Comparison of ENCODE assay signal across 8 cellular contexts in the genomic region with DNA sequence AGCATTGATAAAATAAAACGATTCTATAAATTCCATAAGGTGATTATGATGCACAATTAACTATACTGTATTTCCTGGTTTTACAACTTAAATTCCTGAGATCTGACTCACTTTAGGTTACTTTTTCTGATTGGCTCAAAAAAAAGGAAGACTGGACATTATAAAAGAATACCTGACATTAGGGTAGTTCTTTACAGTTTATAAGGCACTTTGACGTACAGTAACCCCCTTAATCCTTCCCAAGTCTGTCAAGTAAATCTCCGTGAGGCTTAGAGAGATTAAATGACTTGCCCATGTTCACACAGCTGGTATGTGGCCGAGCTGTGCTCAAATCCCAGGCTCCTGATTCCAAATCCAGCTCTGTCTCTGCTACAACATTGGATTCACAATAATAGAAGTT. TPM values are rescaled to one million over a fixed set of nuclear protein-coding genes. Genes with fewer than 3 reads are reported as not detected.
DNase-seq lines count a peak whose midpoint lies in the region; ATAC-seq, FAIRE-seq and TF ChIP-seq lines count a peak whose summit lies in the region.

No MANE protein-coding gene starts in this region.

- intact Hi-C loops in K562 (cut with micrococcal nuclease): loop anchor here (5.0 kb wide), 1 partner anchor 162 kb away; a partner anchor contains a TSS

- H3K27me3 ChIP-seq in HUES6 (ENCODE audit: control insufficient read depth, insufficient read depth, low read length) (no peaks in the 10 kb centered on the region), K562 (ENCODE audit: control insufficient read depth in 2 of 2, insufficient read depth in 2 of 2, low read length in 2 of 2) (no peaks in the 10 kb centered on the region), mucosa of stomach (ENCODE audit: control insufficient read depth, insufficient read depth, low read length) (no peaks in the 10 kb centered on the region)

- peaks cover 18% of the 10 kb centered on the region; the same call in 1 of the 2 replicates for H3K4me1 ChIP-seq in HUES6 (ENCODE audit: control insufficient read depth, insufficient read depth, low read length)
- peaks cover 0 to 15% of the 10 kb centered on the region in 2 experiments; a peak in 4 of 5 replicates for H3K4me1 ChIP-seq in K562 (replicated peaks in 1 of 2; ENCODE audit: control insufficient read depth in 2 of 2, insufficient read depth in 2 of 2, low read length in 2 of 2)
- peaks cover 8% of the 10 kb centered on the region for H3K4me1 ChIP-seq in mucosa of stomach (ENCODE audit: control insufficient read depth, insufficient read depth, low read length)

- H3K79me2 ChIP-seq in K562 (ENCODE audit: control insufficient read depth, insufficient read depth, low read length): peaks cover 38% of the 10 kb centered on the region

- WGBS in K562 (ENCODE audit: insufficient coverage, low coverage, missing lambda C conversion rate): 37% methylated on average over 4 of the region's 4 CpGs

- H3K9me1 ChIP-seq in K562 (ENCODE audit: control insufficient read depth, insufficient read depth, low read length): no peaks in the 10 kb centered on the region

- TF ChIP-seq EP300 in K562 (IDR thresholded peaks at IDR 0.05; ENCODE audit: low read length): no peak

- peak overlapping the region; percentile 94 for H3K4me3 ChIP-seq in HUES6 (ENCODE audit: low read depth, low read length)
- peak overlapping the region; percentile 70 for H3K4me3 ChIP-seq in K562
- H3K4me3 ChIP-seq in mucosa of stomach (ENCODE audit: low read length): no peak overlapping the region

- H3K27ac ChIP-seq in HUES6 (ENCODE audit: low read depth, low read length) (peak overlapping the region; percentile 76), K562 (ENCODE audit: extremely low read depth, low read depth, low read length) (peak overlapping the region; percentile 89; the same call in 2 of the 3 replicates)

- H3K9me3 ChIP-seq in HUES6 (ENCODE audit: control insufficient read depth, insufficient read depth, low read depth, low read length) (no peaks in the 10 kb centered on the region), K562 (replicated peaks; ENCODE audit: control insufficient read depth, insufficient read depth, low read depth, low read length) (no peaks in the 10 kb centered on the region), mucosa of stomach (ENCODE audit: control insufficient read depth, low read length) (no peaks in the 10 kb centered on the region)

- H4K20me1 ChIP-seq in K562 (replicated peaks; ENCODE audit: control insufficient read depth, insufficient read depth, low read length): no peaks in the 10 kb centered on the region

- no peak for TF ChIP-seq POLR2A in K562 (conservative IDR thresholded peaks at IDR 0.05)

- DNase-seq in A172 (ENCODE audit: low spot score) (peak; percentile 22), K562 (ENCODE audit: extremely low read depth in 1 of 4, low spot score in 3 of 4) (no peak), NCI-H2081 treated with DMSO at 0.1 percent for 48 hours (lab: John Stamatoyannopoulos, UW) (no peak), mesenteric fat pad (ENCODE audit: low spot score) (no peak), NOMO-1 (lab: John Stamatoyannopoulos, UW; ENCODE audit: unreplicated experiment in 2 of 2) (no peak), NCI-H345 treated with DMSO at 0.1 percent for 48 hours (lab: John Stamatoyannopoulos, UW; ENCODE audit: unreplicated experiment) (no peak)

- no peak for ATAC-seq in K562

- TF ChIP-seq CTCF in K562 (IDR thresholded peaks at IDR 0.05 in 2 of 3, conservative IDR thresholded peaks at IDR 0.05 in 1 of 3; ENCODE audit: insufficient read depth in 2 of 3, low read depth in 1 of 3, low read length in 3 of 3): no peak

- CTCF ChIA-PET in K562 (lab: Yijun Ruan, JAX; ENCODE audit: low intra/inter-chr PET ratio): no interaction called here

- in situ Hi-C loops in K562 (cut with MboI): no loop called here

- H3K9ac ChIP-seq in HUES6 (ENCODE audit: low read length) (peak overlapping the region; percentile 99), K562 (ENCODE audit: insufficient read depth in 1 of 2, low read depth in 2 of 2, low read length in 2 of 2) (peak overlapping the region in 1 of 2 experiments; percentile 97; a peak in 2 of 4 replicates), mucosa of stomach (ENCODE audit: low read length) (peak overlapping the region; percentile 99)

- H2AFZ ChIP-seq in K562 (ENCODE audit: low read depth, low read length): peak overlapping the region; percentile 92

- peak overlapping the region; percentile 82 for H3K4me2 ChIP-seq in K562 (ENCODE audit: insufficient read depth, low read length)

- POLR2A ChIA-PET in K562 (lab: Yijun Ruan, JAX): no interaction called here

- no TSS peak for BruUV-seq in K562 (replicated peaks; lab: Mats Ljungman, UMichigan)

- H3K36me3 ChIP-seq in HUES6 (ENCODE audit: control insufficient read depth, insufficient read depth, low read length) (peaks cover 6% of the 10 kb centered on the region), K562 (ENCODE audit: control insufficient read depth, insufficient read depth, low read length) (peaks cover 14% of the 10 kb centered on the region; the same call in 2 of the 3 replicates), mucosa of stomach (ENCODE audit: control insufficient read depth, insufficient read depth, low read length) (no peaks in the 10 kb centered on the region)

- no peak for TF ChIP-seq RAD21 in K562 (CRISPR knock-in tag; conservative IDR thresholded peaks at IDR 0.05 in 1 of 2, IDR thresholded peaks at IDR 0.05 in 1 of 2)

- FAIRE-seq in K562 (lab: Jason Lieb, UNC): no peak

TF ChIP-seq in K562, 482 proteins besides CTCF, POLR2A, EP300 and RAD21:
- TF ChIP-seq, protein P1, sequence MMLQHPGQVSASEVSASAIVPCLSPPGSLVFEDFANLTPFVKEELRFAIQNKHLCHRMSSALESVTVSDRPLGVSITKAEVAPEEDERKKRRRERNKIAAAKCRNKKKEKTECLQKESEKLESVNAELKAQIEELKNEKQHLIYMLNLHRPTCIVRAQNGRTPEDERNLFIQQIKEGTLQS (IDR thresholded peaks at IDR 0.05): peak; percentile 21; the same call in 1 of the 2 replicates
- TF ChIP-seq, protein P1 (CRISPR knock-in tag; conservative IDR thresholded peaks at IDR 0.05): no peak
- no peak for TF ChIP-seq PHF20 (IDR thresholded peaks at IDR 0.05; ENCODE audit: partially characterized antibody)
- TF ChIP-seq BACH1 (tag; IDR thresholded peaks at IDR 0.05): 0 out of 2 replicates have a peak, but pooled peaks have one; percentile 7

RNA-seq across cellular contexts. Expression of a gene that starts 1.0 kb away (rescaled TPM):
- 73.8 and 74.0 TPM in 2 replicates for total RNA-seq in A172 (2014; rRNA removed; shearing (Covaris generic))
- 135 and 417 TPM in 2 replicates for total RNA-seq in K562 (2011; cell fraction: chromatin; rRNA removed; ENCODE audit: low replicate concordance)
- total RNA-seq in K562 (2011; cell fraction: nucleolus; rRNA removed): 73.4 and 74.5 TPM in 2 replicates
- total RNA-seq in K562 (2011; cell fraction: nucleoplasm; rRNA removed): 136 and 183 TPM in 2 replicates
- 113 and 118 TPM in 2 replicates for total RNA-seq in K562 (2014; rRNA removed)
- total RNA-seq in K562 (2014; rRNA removed; fragmentation: Illumina TruSeq; extraction: Trizol): 136 TPM in 2 replicates
- total RNA-seq in K562 (2015; rRNA removed; fragmentation: Illumina TruSeq; extraction: Trizol): 154 and 163 TPM in 2 replicates
- 72.1 and 76.5 TPM in 2 replicates for total RNA-seq in K562 (2021)
- 38.6 and 39.5 TPM in 2 replicates for polyA plus RNA-seq in K562 (2011; rRNA removed)
- 11.6 and 18.9 TPM in 2 replicates for polyA plus RNA-seq in K562 (2011; cell fraction: cytosol; rRNA removed)
- 114 and 120 TPM in 2 replicates for polyA plus RNA-seq in K562 (2011; cell fraction: nucleus; rRNA removed)
- 88.1 and 95.6 TPM in 2 replicates for polyA plus RNA-seq in K562 (2012)
- polyA plus RNA-seq in K562 (2014; fragmentation: Illumina TruSeq; extraction: Trizol): 107 and 132 TPM in 2 replicates
- polyA plus RNA-seq in K562 (2014; fragmentation: Nextera tagmentation; extraction: Ambion mirVana): 10 to 100 TPM; 61.4 to 69.7 TPM
- polyA plus RNA-seq in K562 (2014; rRNA removed): 99.3 and 102 TPM in 2 replicates
- 72.6 and 90.1 TPM in 2 replicates for polyA minus RNA-seq in K562 (2011; rRNA and poly(A)+ RNA removed)
- polyA minus RNA-seq in K562 (2011; cell fraction: cytosol; rRNA and poly(A)+ RNA removed): 28.4 and 34.2 TPM in 2 replicates
- 94.8 and 155 TPM in 2 replicates for polyA minus RNA-seq in K562 (2011; cell fraction: nucleus; rRNA and poly(A)+ RNA removed)
- 85.7 TPM for total RNA-seq in mesenteric fat pad

RNA-seq across cellular contexts. Expression of a gene that starts 52.9 kb away (rescaled TPM):
- total RNA-seq in A172 (2014; rRNA removed; shearing (Covaris generic)): 13.5 and 18.4 TPM in 2 replicates
- 50.0 and 114 TPM in 2 replicates for total RNA-seq in K562 (2011; cell fraction: chromatin; rRNA removed; ENCODE audit: low replicate concordance)
- total RNA-seq in K562 (2011; cell fraction: nucleolus; rRNA removed): 27.3 and 36.6 TPM in 2 replicates
- 42.4 and 45.5 TPM in 2 replicates for total RNA-seq in K562 (2011; cell fraction: nucleoplasm; rRNA removed)
- total RNA-seq in K562 (2014; rRNA removed): 9.5 and 14.0 TPM in 2 replicates
- 14.4 and 20.6 TPM in 2 replicates for total RNA-seq in K562 (2014; rRNA removed; fragmentation: Illumina TruSeq; extraction: Trizol)
- 15.8 and 18.7 TPM in 2 replicates for total RNA-seq in K562 (2015; rRNA removed; fragmentation: Illumina TruSeq; extraction: Trizol)
- 21.4 and 26.0 TPM in 2 replicates for total RNA-seq in K562 (2021)
- 22.8 and 32.9 TPM in 2 replicates for polyA plus RNA-seq in K562 (2011; rRNA removed)
- polyA plus RNA-seq in K562 (2011; cell fraction: cytosol; rRNA removed): 17.7 and 22.8 TPM in 2 replicates
- polyA plus RNA-seq in K562 (2011; cell fraction: nucleus; rRNA removed): 44.1 and 50.0 TPM in 2 replicates
- 13.6 and 17.5 TPM in 2 replicates for polyA plus RNA-seq in K562 (2012)
- 14.5 and 15.2 TPM in 2 replicates for polyA plus RNA-seq in K562 (2014; fragmentation: Illumina TruSeq; extraction: Trizol)
- polyA plus RNA-seq in K562 (2014; fragmentation: Nextera tagmentation; extraction: Ambion mirVana): 1 to 10 TPM; 7.9 to 8.5 TPM
- 9.4 and 11.2 TPM in 2 replicates for polyA plus RNA-seq in K562 (2014; rRNA removed)
- 66.5 and 82.2 TPM in 2 replicates for polyA minus RNA-seq in K562 (2011; rRNA and poly(A)+ RNA removed)
- polyA minus RNA-seq in K562 (2011; cell fraction: cytosol; rRNA and poly(A)+ RNA removed): 27.5 and 33.1 TPM in 2 replicates
- polyA minus RNA-seq in K562 (2011; cell fraction: nucleus; rRNA and poly(A)+ RNA removed): 43.5 and 49.8 TPM in 2 replicates
- total RNA-seq in mesenteric fat pad: 31.8 TPM
